ENCODE assay signal across 30 cellular contexts in the genomic region with DNA sequence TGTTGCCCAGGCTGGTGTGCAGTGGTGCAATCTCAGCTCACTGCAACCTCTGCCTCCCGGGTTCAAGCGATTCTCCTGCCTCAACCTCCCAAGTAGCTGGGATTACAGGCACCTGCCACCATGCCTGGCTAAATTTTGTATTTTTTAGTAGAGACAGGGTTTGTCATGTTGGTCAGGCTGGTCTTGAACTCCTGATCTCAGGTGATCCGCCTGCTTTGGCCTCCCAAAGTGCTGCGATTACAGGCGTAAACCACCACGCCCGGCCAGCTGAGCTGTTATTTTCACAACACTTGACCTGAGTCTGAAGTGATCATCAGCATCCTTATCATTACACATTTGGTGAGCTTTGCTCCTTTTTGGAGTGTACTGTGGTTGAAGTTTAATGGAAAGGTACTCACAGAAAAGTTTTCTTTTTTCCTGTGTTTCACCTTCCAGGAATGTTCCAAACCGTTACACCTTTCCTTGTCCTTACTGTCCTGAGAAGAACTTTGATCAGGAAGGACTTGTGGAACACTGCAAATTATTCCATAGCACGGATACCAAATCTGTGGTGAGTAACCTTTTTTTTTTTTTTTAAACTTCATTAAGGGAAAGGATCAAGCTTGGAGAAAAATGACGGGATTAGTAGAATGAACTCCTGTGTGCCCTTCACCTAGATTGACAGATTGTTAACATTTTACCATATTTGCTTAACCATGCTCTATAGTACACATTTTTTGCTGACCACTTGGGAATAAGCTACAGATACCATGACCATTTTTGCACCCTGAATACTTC. TPM values are rescaled to one million over a fixed set of nuclear protein-coding genes. Genes with fewer than 3 reads are reported as not detected.
"Had no signal": no experiment of that assay in that cellular context is flagged by ENCODE, and none has a peak within 500 bp of the region (broad histone marks: within the 10 kb centered on the region; RNA-seq: fewer than 3 reads in every experiment).

No MANE protein-coding gene starts in this region.

- H3K36me3 ChIP-seq: uterus had no signal

- H3K4me2 ChIP-seq: smooth muscle cell had no signal

- H3K27ac Mint-ChIP-seq: mesothelial cell of epicardium; nephron; progenitor cell of endocrine pancreas; stimulated activated memory B cell treated with anti-CD40 and anti-IgM and Interleukin-4, amounts not matched to agents 10 μg/mL and 1 μg/mL and 100 μg/mL, for 72 hours; stimulated activated naive CD8-positive, alpha-beta T cell treated with anti-CD3 and anti-CD28 coated beads, Interleukin-15, amount 100 ng/mL, for 72 hours; type B pancreatic cell had no signal

- H3K4me3 ChIP-seq: heart right ventricle, left lung, lung, right atrium auricular region, smooth muscle cell, tibial nerve, uterus had no signal

- H3K9me3 Mint-ChIP-seq: mesothelial cell of epicardium; naive thymus-derived CD8-positive, alpha-beta T cell; nephron; neural crest cell; stimulated activated memory B cell treated with anti-CD40 and anti-IgM and Interleukin-4, amounts not matched to agents 10 μg/mL and 1 μg/mL and 100 μg/mL, for 72 hours; stimulated activated naive CD8-positive, alpha-beta T cell treated with anti-CD3 and anti-CD28 coated beads, Interleukin-15, amount 100 ng/mL, for 72 hours; type B pancreatic cell had no signal

- DNase-seq: heart right ventricle; hippocampal formation; kidney glomerular epithelial cell; left cardiac atrium; mesendoderm; naive thymus-derived CD8-positive, alpha-beta T cell; nucleus accumbens; stimulated activated CD4-positive, alpha-beta T cell treated with anti-CD3 and anti-CD28 coated beads, Interleukin-1b, Interleukin-23, amount 100 ng/mL, for 48 hours; stimulated activated CD4-positive, alpha-beta T cell treated with anti-CD3 and anti-CD28 coated beads, Interleukin-2, amount 100 ng/mL, for 48 hours; stimulated activated CD4-positive, alpha-beta T cell treated with anti-CD3 and anti-CD28 coated beads, Interleukin-4, amount 100 ng/mL, for 4 hours; stimulated activated CD8-positive, alpha-beta memory T cell treated with anti-CD3 and anti-CD28 coated beads, Interleukin-4, amount 100 ng/mL, for 48 hours; stimulated activated naive CD4-positive, alpha-beta T cell treated with Interleukin-2 at 50 U/mL for 16 hours; stimulated activated naive CD8-positive, alpha-beta T cell treated with anti-CD3 and anti-CD28 coated beads, Interleukin-15, amount 100 ng/mL, for 72 hours; substantia nigra; uterus had no signal

- H3K4me1 ChIP-seq: parathyroid adenoma, uterus had no signal

- H3K4me1 Mint-ChIP-seq: mesothelial cell of epicardium had no signal

- H3K9ac ChIP-seq: parathyroid adenoma had no signal

- H3K27me3 ChIP-seq: heart right ventricle, left lung, right atrium auricular region, tibial nerve, uterus had no signal

- H2AFZ ChIP-seq: parathyroid adenoma had no signal

- H3K4me3 Mint-ChIP-seq: mesothelial cell of epicardium; naive thymus-derived CD8-positive, alpha-beta T cell; nephron; neural crest cell; stimulated activated memory B cell treated with anti-CD40 and anti-IgM and Interleukin-4, amounts not matched to agents 10 μg/mL and 1 μg/mL and 100 μg/mL, for 72 hours; stimulated activated naive CD8-positive, alpha-beta T cell treated with anti-CD3 and anti-CD28 coated beads, Interleukin-15, amount 100 ng/mL, for 72 hours; type B pancreatic cell had no signal

- FAIRE-seq: keratinocyte had no signal

- H3K27me3 Mint-ChIP-seq: naive thymus-derived CD8-positive, alpha-beta T cell; progenitor cell of endocrine pancreas; stimulated activated memory B cell treated with anti-CD40 and anti-IgM and Interleukin-4, amounts not matched to agents 10 μg/mL and 1 μg/mL and 100 μg/mL, for 72 hours; stimulated activated naive CD8-positive, alpha-beta T cell treated with anti-CD3 and anti-CD28 coated beads, Interleukin-15, amount 100 ng/mL, for 72 hours; type B pancreatic cell had no signal

- H3K27ac ChIP-seq: heart right ventricle, left lung, parathyroid adenoma, right atrium auricular region, tibial nerve, uterus had no signal

- ATAC-seq: heart right ventricle; left cardiac atrium; left lung; naive thymus-derived CD8-positive, alpha-beta T cell; sciatic nerve; stimulated activated memory B cell treated with anti-CD40 and anti-IgM and Interleukin-4, amounts not matched to agents 10 μg/mL and 1 μg/mL and 100 μg/mL, for 72 hours; stimulated activated naive CD8-positive, alpha-beta T cell treated with anti-CD3 and anti-CD28 coated beads, Interleukin-15, amount 100 ng/mL, for 72 hours had no signal

- H3K9me3 ChIP-seq: heart right ventricle, left lung, right atrium auricular region, tibial nerve, uterus had no signal

RNA-seq across cellular contexts. Expression of gene SNAI1, which starts 36.9 kb away (rescaled TPM):
- total RNA-seq: temporal lobe had no signal
- polyA plus RNA-seq: keratinocyte had no signal
